ENCODE assay signal across 1 cellular context in genomic region chr3:61637088-61638051, GRCh38.
TF ChIP-seq lines count a peak whose summit lies in the region.

No MANE protein-coding gene starts in this region.

TF ChIP-seq in GM12878, 131 proteins besides CTCF, POLR2A, EP300 and RAD21 (continued from another document):
- TF ChIP-seq BCL11A (IDR thresholded peaks at IDR 0.05; ENCODE audit: low read depth, low read length) (peak; percentile 85), MTA3 (IDR thresholded peaks at IDR 0.05; ENCODE audit: borderline replicate concordance, low read length) (no peak), MEF2B (IDR thresholded peaks at IDR 0.05; ENCODE audit: partially characterized antibody, poor library complexity, severe bottlenecking) (peak; percentile 4), IKZF1 (conservative IDR thresholded peaks at IDR 0.05) (peak; percentile 98), ZNF24 (IDR thresholded peaks at IDR 0.05) (0 out of 2 replicates have a peak, but pooled peaks have one; percentile 46), RUNX3 (IDR thresholded peaks at IDR 0.05; ENCODE audit: low read length) (peak; percentile 84), HDGF (IDR thresholded peaks at IDR 0.05) (0 out of 2 replicates have a peak, but pooled peaks have one; percentile 28), BCL3 (IDR thresholded peaks at IDR 0.05; ENCODE audit: borderline replicate concordance, insufficient read depth, low read depth, low read length, poor library complexity, severe bottlenecking) (no peak), NFIC (IDR thresholded peaks at IDR 0.05; ENCODE audit: low read depth, low read length) (peak; percentile 66; the same call in 1 of the 2 replicates), MTA2 (IDR thresholded peaks at IDR 0.05; ENCODE audit: low read depth) (peak; percentile 89), MEF2A (IDR thresholded peaks at IDR 0.05; ENCODE audit: insufficient read depth, low read depth, low read length) (no peak), ATF7 (IDR thresholded peaks at IDR 0.05; ENCODE audit: low read depth) (peak; percentile 56; the same call in 1 of the 2 replicates), NBN (IDR thresholded peaks at IDR 0.05) (peak; percentile 77), FOS (IDR thresholded peaks at IDR 0.05; ENCODE audit: borderline replicate concordance, extremely low read depth, insufficient read length) (no peak), BMI1 (IDR thresholded peaks at IDR 0.05; ENCODE audit: borderline replicate concordance) (peak; percentile 45; the same call in 1 of the 2 replicates), PAX5 (IDR thresholded peaks at IDR 0.05; ENCODE audit: borderline replicate concordance, low read depth, low read length) (peak; percentile 86; the same call in 1 of the 2 replicates), BACH1 (IDR thresholded peaks at IDR 0.05; ENCODE audit: borderline replicate concordance) (peak; percentile 48; the same call in 1 of the 2 replicates), SPI1 (IDR thresholded peaks at IDR 0.05; ENCODE audit: borderline replicate concordance, insufficient read depth, low read depth, low read length) (peak; percentile 91), DPF2 (IDR thresholded peaks at IDR 0.05) (peak; percentile 95), SKIL (IDR thresholded peaks at IDR 0.05; ENCODE audit: low read depth, poor library complexity, severe bottlenecking) (peak; percentile 66), TBL1XR1 (IDR thresholded peaks at IDR 0.05; ENCODE audit: low read depth, low read length) (peak; percentile 76; the same call in 1 of the 2 replicates), ZSCAN29 (IDR thresholded peaks at IDR 0.05) (0 out of 2 replicates have a peak, but pooled peaks have one; percentile 20), HSF1 (IDR thresholded peaks at IDR 0.05; ENCODE audit: low read depth, low read length) (no peak), GATAD2B (conservative IDR thresholded peaks at IDR 0.05; ENCODE audit: low read depth) (peak; percentile 80), MLLT1 (IDR thresholded peaks at IDR 0.05) (peak; percentile 81), ZNF207 (IDR thresholded peaks at IDR 0.05; ENCODE audit: borderline replicate concordance) (no peak), RELB (IDR thresholded peaks at IDR 0.05; ENCODE audit: low read depth) (peak; percentile 94), SMC3 (IDR thresholded peaks at IDR 0.05; ENCODE audit: borderline replicate concordance, low read length) (no peak), CHD2 (IDR thresholded peaks at IDR 0.05; ENCODE audit: borderline replicate concordance, low read depth, low read length) (peak; percentile 61; the same call in 1 of the 2 replicates), JUNB (IDR thresholded peaks at IDR 0.05) (no peak), ETV6 (conservative IDR thresholded peaks at IDR 0.05 in 1 of 2, IDR thresholded peaks at IDR 0.05 in 1 of 2; ENCODE audit: borderline replicate concordance in 1 of 2, low read depth in 1 of 2) (peak in 1 of 2 experiments; percentile 86; a peak in 2 of 4 replicates), TCF12 (IDR thresholded peaks at IDR 0.05; ENCODE audit: low read depth, low read length) (peak; percentile 77; the same call in 1 of the 2 replicates), FOXK2 (IDR thresholded peaks at IDR 0.05) (no peak)
